Comparison of ENCODE assay signal across 8 cellular contexts in genomic region chr11:3037041-3037944, GRCh38. TPM values are rescaled to one million over a fixed set of nuclear protein-coding genes. Genes with fewer than 3 reads are reported as not detected.
DNase-seq lines count a peak whose midpoint lies in the region; ATAC-seq and TF ChIP-seq lines count a peak whose summit lies in the region.

No MANE protein-coding gene starts in this region.

- no peaks in the 10 kb centered on the region for H3K9me3 ChIP-seq in GM23248 (ENCODE audit: low read depth)
- H3K9me3 ChIP-seq in mucosa of descending colon: no peaks in the 10 kb centered on the region
- no peaks in the 10 kb centered on the region for H3K9me3 ChIP-seq in testis

- H3K27ac ChIP-seq in GM23248: no peak overlapping the region
- no peak overlapping the region for H3K27ac ChIP-seq in testis

- peaks cover 18% of the 10 kb centered on the region; the same call in 1 of the 2 replicates for H4K20me1 ChIP-seq in GM23248 (ENCODE audit: insufficient read depth)

- intact Hi-C loops in mucosa of descending colon (cut with DNase I, micrococcal nuclease) (loop anchor here (5.0 kb wide), 1 partner anchor 55 kb away; no protein-coding TSS in a partner anchor), testis (cut with DNase I; ENCODE audit: low total_unique reads) (loop anchor here (5.0 kb wide), 1 partner anchor 55 kb away; no protein-coding TSS in a partner anchor)

- ATAC-seq in mucosa of descending colon (peak; percentile 89), GM21825 (IDR thresholded peaks at IDR 0.05; ENCODE audit: unreplicated experiment) (no peak)

- in situ Hi-C loops in GM23248 (cut with MboI): no loop called here

- no peaks in the 10 kb centered on the region for H3K9me2 ChIP-seq in GM23248 (ENCODE audit: insufficient read depth)

- DNase-seq in AG08396 (ENCODE audit: low spot score): peak; percentile 74
- DNase-seq in GM23248: peak; percentile 86
- DNase-seq in NCI-H446 treated with DMSO at 0.1 percent for 48 hours (lab: John Stamatoyannopoulos, UW): peak; percentile 8
- DNase-seq in activated CD8-positive, alpha-beta memory T cell treated with anti-CD3 and anti-CD28 coated beads, Interleukin-2, amount 50 U/mL, for 4 hours: peak; percentile 44
- peak; percentile 63 to 80 for DNase-seq in erythroblast (lab: John Stamatoyannopoulos, UW)
- peak; percentile 73 to 90 (median 86) for DNase-seq in mucosa of descending colon
- peak; percentile 85 for DNase-seq in testis

- TF ChIP-seq POLR2A in erythroblast (IDR thresholded peaks at IDR 0.05; ENCODE audit: low read length): no peak
- no peak for TF ChIP-seq POLR2A in testis (IDR thresholded peaks at IDR 0.05)

- H3K4me1 ChIP-seq in GM23248 (ENCODE audit: insufficient read depth): no peaks in the 10 kb centered on the region
- H3K4me1 ChIP-seq in mucosa of descending colon (ENCODE audit: low read depth): no peaks in the 10 kb centered on the region
- no peaks in the 10 kb centered on the region for H3K4me1 ChIP-seq in testis

- peaks cover 6% of the 10 kb centered on the region; the same call in 1 of the 2 replicates for H3F3A ChIP-seq in GM23248 (ENCODE audit: insufficient read depth)

- H3K36me3 ChIP-seq in GM23248 (ENCODE audit: low read depth): peaks cover 82% of the 10 kb centered on the region
- H3K36me3 ChIP-seq in mucosa of descending colon (ENCODE audit: low read depth): peaks cover 5% of the 10 kb centered on the region
- no peaks in the 10 kb centered on the region for H3K36me3 ChIP-seq in testis (ENCODE audit: low read depth, missing control alignments)

- no peak overlapping the region for H3K9ac ChIP-seq in GM23248

- no peaks in the 10 kb centered on the region for H3K27me3 ChIP-seq in GM23248 (replicated peaks; ENCODE audit: insufficient read depth)
- H3K27me3 ChIP-seq in testis: no peaks in the 10 kb centered on the region

- 54% methylated on average over 24 of the region's 24 CpGs for WGBS in GM23248 (ENCODE audit: low coverage in 1 of 2, low lambda C conversion rate in 2 of 2, missing lambda C conversion rate in 2 of 2), 2 experiments
- 63 to 68% methylated on average over 18 to 24 of the region's 24 CpGs for whole genome bisulfite sequencing in testis, 2 donors

- no peak overlapping the region for H2AFZ ChIP-seq in GM23248

- peaks cover 92% of the 10 kb centered on the region for H3K79me2 ChIP-seq in GM23248 (ENCODE audit: insufficient read depth)

- no peak overlapping the region for H3K4me2 ChIP-seq in GM23248 (ENCODE audit: unreplicated experiment)

- peak; percentile 39 for TF ChIP-seq CTCF in mucosa of descending colon (IDR thresholded peaks at IDR 0.05)
- TF ChIP-seq CTCF in testis (IDR thresholded peaks at IDR 0.05): peak; percentile 73 to 83 (median 75)

- H3K4me3 ChIP-seq in GM23248 (no peak overlapping the region), mucosa of descending colon (no peak overlapping the region), testis (no peak overlapping the region)

RNA-seq across cellular contexts. Expression of gene CARS1, which starts 19.9 kb away (rescaled TPM):
- 111 and 125 TPM in 2 replicates for total RNA-seq in GM23248 (2014; rRNA removed; shearing (Covaris generic))
- polyA plus RNA-seq in GM23248 (2016; fragmentation: Nextera tagmentation; extraction: Ambion mirVana): 115 and 120 TPM in 2 replicates
- 10 to 100 TPM; 40.9 to 61.0 (median 43.3) TPM for total RNA-seq in mucosa of descending colon
- 10 to 100 TPM; 34.8 to 43.8 TPM for total RNA-seq in testis
- 48.2 TPM for polyA plus RNA-seq in testis (ENCODE audit: insufficient read depth, low read depth, low replicate concordance)

RNA-seq across cellular contexts. Expression of gene NAP1L4, which starts 45.2 kb away (rescaled TPM):
- total RNA-seq in GM23248 (2014; rRNA removed; shearing (Covaris generic)): 57.4 and 68.8 TPM in 2 replicates
- polyA plus RNA-seq in GM23248 (2016; fragmentation: Nextera tagmentation; extraction: Ambion mirVana) (121 and 122 TPM in 2 replicates), testis (ENCODE audit: insufficient read depth, low read depth, low replicate concordance) (208 TPM)
- total RNA-seq in mucosa of descending colon (100 to 1,000 TPM in 1 of 3 donors, 10 to 100 TPM in 2; 94.0 to 116 (median 99.8) TPM), testis (100 to 1,000 TPM; 165 to 206 TPM)

Comparison
In these comparisons a context has a peak if more than half of its experiments do, and no peak if none do; other contexts are left out.
1. DNase-seq: peak in every context shown above with its lines; median percentile 86 in GM23248; 86 in mucosa of descending colon; 85 in testis; 74 in AG08396; 72 in erythroblast; 44 in activated CD8-positive, alpha-beta memory T cell treated with anti-CD3 and anti-CD28 coated beads, Interleukin-2, amount 50 U/mL, for 4 hours; 8 in NCI-H446 treated with DMSO at 0.1 percent for 48 hours.